In the genomic region with DNA sequence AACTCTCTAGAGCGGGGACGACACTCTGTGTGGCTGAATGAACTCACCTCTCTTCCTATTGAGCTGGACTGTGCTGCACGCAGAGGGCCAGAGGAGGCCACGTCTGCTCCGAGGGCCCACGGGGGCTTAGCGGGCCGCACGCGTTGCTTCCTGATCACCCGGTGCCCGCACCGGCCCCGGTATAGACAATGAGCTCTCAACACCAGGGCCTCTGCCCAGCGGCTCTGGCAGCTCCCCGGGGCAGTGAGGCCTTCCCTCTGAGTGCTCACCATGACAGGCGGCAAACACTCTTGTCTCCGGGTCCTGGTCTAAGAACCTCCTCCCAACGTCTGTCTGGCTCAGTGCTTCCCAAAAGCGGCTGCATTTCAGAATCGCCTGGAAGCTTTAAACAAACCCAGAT, we compare ENCODE assay signal across 20 cellular contexts. TPM values are rescaled to one million over a fixed set of nuclear protein-coding genes. Genes with fewer than 3 reads are reported as not detected.
DNase-seq lines count a peak whose midpoint lies in the region; ATAC-seq and TF ChIP-seq lines count a peak whose summit lies in the region.
"Had no signal": no experiment of that assay in that cellular context is flagged by ENCODE, and none has a peak within 500 bp of the region (broad histone marks: within the 10 kb centered on the region; RNA-seq: fewer than 3 reads in every experiment).

No MANE protein-coding gene starts in this region.

- H3K36me3 Mint-ChIP-seq in neural crest cell (ENCODE audit: low read depth) = no peaks in the 10 kb centered on the region
- H3K36me3 Mint-ChIP-seq: CD8-positive, alpha-beta T cell had no signal

- H3K9me3 Mint-ChIP-seq in stimulated activated naive CD8-positive, alpha-beta T cell treated with anti-CD3 and anti-CD28 coated beads, Interleukin-15, amount 100 ng/mL, for 72 hours = no peaks in the 10 kb centered on the region
- no peaks in the 10 kb centered on the region for H3K9me3 Mint-ChIP-seq in neural crest cell
- H3K9me3 Mint-ChIP-seq: CD4-positive, alpha-beta T cell; CD8-positive, alpha-beta T cell had no signal

- H3K4ac ChIP-seq in neuronal stem cell (ENCODE audit: low read length) = no peak overlapping the region

- H2BK120ac ChIP-seq in neuronal stem cell (ENCODE audit: low read depth, low read length) = no peak overlapping the region

- H4K91ac ChIP-seq in neuronal stem cell (ENCODE audit: low read depth, low read length, poor library complexity) = no peak overlapping the region

- no peak overlapping the region for H2BK12ac ChIP-seq in neuronal stem cell (ENCODE audit: low read length)

- no CpG with 5 or more reads among the region's 21 CpGs for WGBS in neuronal stem cell (ENCODE audit: extremely low coverage in 2 of 2, insufficient read length in 2 of 2, insufficient replicate concordance in 1 of 2), 2 donors

- no peak for ATAC-seq in Right ventricle myocardium superior (ENCODE audit: poor library complexity)
- peak; percentile 36 for ATAC-seq in stimulated activated naive CD8-positive, alpha-beta T cell treated with anti-CD3 and anti-CD28 coated beads, Interleukin-15, Interleukin-2, amounts not matched to agents 100 U/mL and 50 U/mL, for 24 hours
- no peak for ATAC-seq in stimulated activated naive CD8-positive, alpha-beta T cell treated with anti-CD3 and anti-CD28 coated beads, Interleukin-15, amount 100 ng/mL, for 72 hours
- ATAC-seq: A549; CD8-positive, alpha-beta T cell had no signal

- intact Hi-C loops in cardiac septum (cut with DNase I) = no loop called here
- intact Hi-C loops in Right ventricle myocardium superior (cut with DNase I) = no loop called here

- H3K27me3 ChIP-seq in neuronal stem cell (ENCODE audit: control insufficient read depth in 3 of 3, insufficient read depth in 3 of 3, low read depth in 1 of 3, low read length in 3 of 3) = no peaks in the 10 kb centered on the region
- H3K27me3 ChIP-seq: BLaER1 treated with 17β-estradiol and CSF1 and Interleukin-3, amounts not matched to agents 10 nM and 100 nM had no signal

- no peak overlapping the region for H3K4me3 ChIP-seq in neuronal stem cell (ENCODE audit: low read length in 2 of 2)
- H3K4me3 ChIP-seq: A549; BLaER1 treated with 17β-estradiol and CSF1 and Interleukin-3, amounts not matched to agents 10 nM and 100 nM had no signal

- H3K23ac ChIP-seq in neuronal stem cell (ENCODE audit: low read depth, low read length, poor library complexity) = no peak overlapping the region

- no peak overlapping the region for H3K9ac ChIP-seq in neuronal stem cell (ENCODE audit: low read depth, low read length, poor library complexity)
- H3K9ac ChIP-seq: BLaER1 treated with 17β-estradiol and CSF1 and Interleukin-3, amounts not matched to agents 10 nM and 100 nM had no signal

- no peaks in the 10 kb centered on the region for H3K36me3 ChIP-seq in neuronal stem cell (replicated peaks in 1 of 2; ENCODE audit: control insufficient read depth in 2 of 2, insufficient read depth in 2 of 2, low read length in 2 of 2)
- H3K36me3 ChIP-seq: BLaER1 treated with 17β-estradiol and CSF1 and Interleukin-3, amounts not matched to agents 10 nM and 100 nM had no signal

- no peak for TF ChIP-seq CTCF in neural crest cell (conservative IDR thresholded peaks at IDR 0.05)

- no peaks in the 10 kb centered on the region for H3K4me1 ChIP-seq in neuronal stem cell (ENCODE audit: control insufficient read depth in 2 of 2, insufficient read depth in 1 of 2, low read depth in 1 of 2, low read length in 2 of 2)
- H3K4me1 ChIP-seq: Caco-2 had no signal

- H2AK5ac ChIP-seq in neuronal stem cell (ENCODE audit: low read depth, low read length) = no peak overlapping the region

- no peak overlapping the region for H2AFZ ChIP-seq in neuronal stem cell (ENCODE audit: low read length)

- H3K4me3 Mint-ChIP-seq in stimulated activated naive CD8-positive, alpha-beta T cell treated with anti-CD3 and anti-CD28 coated beads, Interleukin-15, amount 100 ng/mL, for 72 hours = no peak overlapping the region
- H3K4me3 Mint-ChIP-seq in neural crest cell = no peak overlapping the region
- H3K4me3 Mint-ChIP-seq: B cell; CD4-positive, alpha-beta T cell; CD8-positive, alpha-beta T cell had no signal

- no peaks in the 10 kb centered on the region for H3K79me1 ChIP-seq in neuronal stem cell (ENCODE audit: low read depth, low read length)

- H3K27ac ChIP-seq in neuronal stem cell (replicated peaks; ENCODE audit: low read length) = no peak overlapping the region
- H3K27ac ChIP-seq: 22Rv1; A549; BLaER1 treated with 17β-estradiol and CSF1 and Interleukin-3, amounts not matched to agents 10 nM and 100 nM; C4-2B had no signal

- no peak overlapping the region for H2BK5ac ChIP-seq in neuronal stem cell (ENCODE audit: low read length)

- H3K27me3 Mint-ChIP-seq in stimulated activated naive CD8-positive, alpha-beta T cell treated with anti-CD3 and anti-CD28 coated beads, Interleukin-15, amount 100 ng/mL, for 72 hours = no peaks in the 10 kb centered on the region
- no peaks in the 10 kb centered on the region for H3K27me3 Mint-ChIP-seq in neural crest cell (ENCODE audit: low read depth)

- H3K27ac Mint-ChIP-seq in stimulated activated naive CD8-positive, alpha-beta T cell treated with anti-CD3 and anti-CD28 coated beads, Interleukin-15, amount 100 ng/mL, for 72 hours = no peak overlapping the region
- H3K27ac Mint-ChIP-seq in neural crest cell (ENCODE audit: unreplicated experiment) = peak overlapping the region; percentile 81
- H3K27ac Mint-ChIP-seq: B cell; CD4-positive, alpha-beta T cell; CD8-positive, alpha-beta T cell had no signal

- H3K4me1 Mint-ChIP-seq in stimulated activated naive CD8-positive, alpha-beta T cell treated with anti-CD3 and anti-CD28 coated beads, Interleukin-15, amount 100 ng/mL, for 72 hours = no peaks in the 10 kb centered on the region
- H3K4me1 Mint-ChIP-seq in neural crest cell = peaks cover 12% of the 10 kb centered on the region
- H3K4me1 Mint-ChIP-seq: B cell had no signal

- no peak overlapping the region for H3K14ac ChIP-seq in neuronal stem cell (ENCODE audit: low read length)

- H3K18ac ChIP-seq in neuronal stem cell (ENCODE audit: low read length) = peak overlapping the region; percentile 19

- H3K4me2 ChIP-seq in neuronal stem cell (ENCODE audit: insufficient read depth, low read length, poor library complexity, severe bottlenecking) = no peak overlapping the region
- H3K4me2 ChIP-seq: A549 had no signal

- H2BK15ac ChIP-seq in neuronal stem cell (ENCODE audit: low read length) = no peak overlapping the region

- DNase-seq in cardiac septum (ENCODE audit: low spot score) (peak; percentile 15), Right ventricle myocardium superior (no peak), neural crest cell (ENCODE audit: low read depth, low spot score) (no peak), neuronal stem cell (ENCODE audit: low spot score) (no peak), NCI-H748 treated with DMSO at 0.1 percent for 48 hours (lab: John Stamatoyannopoulos, UW) (no peak)
- no peak for DNase-seq in stimulated activated naive CD8-positive, alpha-beta T cell treated with anti-CD3 and anti-CD28 coated beads, Interleukin-15, Interleukin-2, amounts not matched to agents 100 U/mL and 50 U/mL, for 24 hours
- DNase-seq in stimulated activated naive CD8-positive, alpha-beta T cell treated with anti-CD3 and anti-CD28 coated beads, Interleukin-15, amount 100 ng/mL, for 72 hours = no peak
- DNase-seq in stimulated activated CD4-positive, alpha-beta T cell treated with anti-CD3 and anti-CD28 coated beads, Interleukin-2, amount 100 ng/mL, for 24 hours = no peak
- DNase-seq: AML-193; Caco-2; Calu3; CD4-positive, alpha-beta T cell; CD8-positive, alpha-beta T cell; DMS79 treated with DMSO at 0.1 percent for 48 hours; GF-D8 had no signal

- H4K8ac ChIP-seq in neuronal stem cell (ENCODE audit: low read depth, low read length) = no peak overlapping the region

- H3K9me3 ChIP-seq in neuronal stem cell (replicated peaks in 1 of 2; ENCODE audit: control insufficient read depth in 2 of 2, insufficient read depth in 1 of 2, low read depth in 1 of 2, low read length in 2 of 2) = peaks cover 0 to 7% of the 10 kb centered on the region in 2 donors
- H3K9me3 ChIP-seq: A549 had no signal

RNA-seq across cellular contexts. Expression of gene CCND1, which starts 48.0 kb away (rescaled TPM):
- 258 TPM for total RNA-seq in cardiac septum
- total RNA-seq in Right ventricle myocardium superior = 136 TPM
- 344 and 350 TPM in 2 replicates for total RNA-seq in neural crest cell
- 56.5 TPM for polyA plus RNA-seq in neuronal stem cell (2013, experiment 1 of 2)
- 57.8 TPM for polyA plus RNA-seq in neuronal stem cell (2013, experiment 2 of 2)
